Comparison of ENCODE assay signal across 9 cellular contexts in genomic region chr3:149203758-149204157, GRCh38. TPM values are rescaled to one million over a fixed set of nuclear protein-coding genes. Genes with fewer than 3 reads are reported as not detected.
DNase-seq lines count a peak whose midpoint lies in the region; ATAC-seq, FAIRE-seq and TF ChIP-seq lines count a peak whose summit lies in the region.
"Had no signal": no experiment of that assay in that cellular context is flagged by ENCODE, and none has a peak within 500 bp of the region (broad histone marks: within the 10 kb centered on the region; RNA-seq: fewer than 3 reads in every experiment).

No MANE protein-coding gene starts in this region.

- peak; percentile 99 for ATAC-seq in GM18517 (IDR thresholded peaks at IDR 0.05; ENCODE audit: unreplicated experiment)
- peak; percentile 100 for ATAC-seq in GM21529 (IDR thresholded peaks at IDR 0.05; ENCODE audit: unreplicated experiment)
- peak; percentile 99 for ATAC-seq in HG03442 (IDR thresholded peaks at IDR 0.05; ENCODE audit: unreplicated experiment)
- ATAC-seq in GM12878, result peak; percentile 95
- no peak for ATAC-seq in PC-3

- H3K79me2 ChIP-seq in GM12878 (ENCODE audit: control insufficient read depth, insufficient read depth, low read length) (no peaks in the 10 kb centered on the region), PC-3 (ENCODE audit: low read length) (no peaks in the 10 kb centered on the region)

- H3K9ac ChIP-seq in GM12878 (ENCODE audit: control insufficient read depth, insufficient read depth, low read length), result no peak overlapping the region
- H3K9ac ChIP-seq in PC-3 (ENCODE audit: low read length), result no peak overlapping the region

- peak overlapping the region; percentile 49; the same call in 1 of the 2 replicates for H3K4me2 ChIP-seq in GM12878 (ENCODE audit: control insufficient read depth, insufficient read depth)
- no peak overlapping the region for H3K4me2 ChIP-seq in PC-3 (ENCODE audit: low read length)

- no peak overlapping the region for H2AFZ ChIP-seq in GM12878 (ENCODE audit: control insufficient read depth, low read depth, low read length)
- no peak overlapping the region for H2AFZ ChIP-seq in PC-3 (ENCODE audit: low read length)

- intact Hi-C loops in GM12878 (cut with micrococcal nuclease; ENCODE audit: unreplicated experiment) (loop anchor here (1.0 to 10.0 kb wide), 2 partner anchors 28 to 61 kb away; no protein-coding TSS in a partner anchor), PC-3 (cut with micrococcal nuclease) (loop anchor here (2.0 kb wide), 1 partner anchor 17 kb away; the partner anchor contains the start of gene CP), ovary (cut with DNase I) (no loop called here)

- POLR2A ChIA-PET in GM12878 (lab: Charles Lee), result no interaction called here
- POLR2A ChIA-PET in PC-3 (lab: Charles Lee; ENCODE audit: unreplicated experiment), result no interaction called here

- in situ Hi-C loops in GM12878 (cut with MboI), result no loop called here

- DNase-seq in GM12878 (ENCODE audit: low read depth, low spot score) (peak; percentile 50), PC-3 (no peak), ovary (no peak), HUDEP-2 (lab: John Stamatoyannopoulos, UW; ENCODE audit: unreplicated experiment in 76 of 76) (no peak)
- no peak for DNase-seq in stimulated activated CD4-positive, alpha-beta T cell treated with anti-CD3 and anti-CD28 coated beads, Interleukin-12 subunit alpha, Interleukin-12 subunit beta, amount 100 ng/mL, for 4 hours
- DNase-seq: NCI-H2107 had no signal

- H3F3A ChIP-seq in PC-3 (ENCODE audit: low read length, unreplicated experiment), result no peaks in the 10 kb centered on the region

- BruUV-seq in GM12878 (replicated peaks; lab: Mats Ljungman, UMichigan) (no TSS peak), PC-3 (replicated peaks; lab: Mats Ljungman, UMichigan) (no TSS peak)

- no peak overlapping the region for H3K27ac ChIP-seq in GM12878 (ENCODE audit: control insufficient read depth, insufficient read depth)
- H3K27ac ChIP-seq in PC-3 (ENCODE audit: low read length), result no peak overlapping the region
- H3K27ac ChIP-seq in ovary, result no peak overlapping the region

- H3K36me3 ChIP-seq in GM12878 (ENCODE audit: control insufficient read depth in 2 of 2, insufficient read depth in 2 of 2, low read length in 1 of 2) (no peaks in the 10 kb centered on the region), PC-3 (ENCODE audit: low read depth, low read length) (no peaks in the 10 kb centered on the region), ovary (no peaks in the 10 kb centered on the region)

- H3K9me2 ChIP-seq in PC-3 (replicated peaks; ENCODE audit: low read length), result no peaks in the 10 kb centered on the region

- 2% methylated on average over 3 of the region's 3 CpGs for WGBS in GM12878 (ENCODE audit: insufficient coverage, insufficient replicate concordance, low lambda C conversion rate, missing lambda C conversion rate)
- WGBS in ovary, 3 donors, result 80 to 92% (median 87%) methylated on average over 3 of the region's 3 CpGs

- H3K4me3 ChIP-seq in GM12878, result no peak overlapping the region
- no peak overlapping the region for H3K4me3 ChIP-seq in PC-3 (ENCODE audit: low read length)
- H3K4me3 ChIP-seq in ovary, result no peak overlapping the region

- no peaks in the 10 kb centered on the region for H3K9me3 ChIP-seq in GM12878 (replicated peaks; ENCODE audit: control insufficient read depth, insufficient read depth, low read length)
- H3K9me3 ChIP-seq in PC-3 (ENCODE audit: low read length), result no peaks in the 10 kb centered on the region
- no peaks in the 10 kb centered on the region for H3K9me3 ChIP-seq in ovary

- TF ChIP-seq CTCF in GM12878 (IDR thresholded peaks at IDR 0.05 in 2 of 3, conservative IDR thresholded peaks at IDR 0.05 in 1 of 3; ENCODE audit: control insufficient read depth in 2 of 3, extremely low read depth in 1 of 3, insufficient read depth in 1 of 3, low read depth in 3 of 3, low read length in 3 of 3) (no peak), PC-3 (conservative IDR thresholded peaks at IDR 0.05; ENCODE audit: low read depth, low read length) (no peak), ovary (IDR thresholded peaks at IDR 0.05) (no peak)

- no peak for TF ChIP-seq POLR2A in GM12878 (IDR thresholded peaks at IDR 0.05; ENCODE audit: low read depth, low read length)
- no peak for TF ChIP-seq POLR2A in ovary (IDR thresholded peaks at IDR 0.05)

- CTCF ChIA-PET in GM12878 (lab: Yijun Ruan, JAX), result no interaction called here
- CTCF ChIA-PET in PC-3 (lab: Charles Lee), result no interaction called here

- RAD21 ChIA-PET in GM12878 (lab: Charles Lee; ENCODE audit: unreplicated experiment), result no interaction called here

- TF ChIP-seq EP300 in GM12878 (IDR thresholded peaks at IDR 0.05; ENCODE audit: borderline replicate concordance in 1 of 2, control insufficient read depth in 1 of 2, low read depth in 2 of 2, low read length in 2 of 2), result no peak
- TF ChIP-seq EP300 in ovary (IDR thresholded peaks at IDR 0.05), result no peak

- H3K27me3 ChIP-seq in GM12878 (replicated peaks in 1 of 2; ENCODE audit: control insufficient read depth in 2 of 2, insufficient read depth in 2 of 2, low read length in 1 of 2), result no peaks in the 10 kb centered on the region
- H3K27me3 ChIP-seq in PC-3 (ENCODE audit: low read length), result no peaks in the 10 kb centered on the region
- H3K27me3 ChIP-seq in ovary, result no peaks in the 10 kb centered on the region

- H4K20me1 ChIP-seq in GM12878 (ENCODE audit: control insufficient read depth, insufficient read depth), result no peaks in the 10 kb centered on the region
- no peaks in the 10 kb centered on the region for H4K20me1 ChIP-seq in PC-3 (ENCODE audit: low read length)

- FAIRE-seq in GM12878 (lab: Jason Lieb, UNC), result peak; percentile 59

- H3K4me1 ChIP-seq in GM12878 (ENCODE audit: control insufficient read depth, insufficient read depth, low read length), result peaks cover 11% of the 10 kb centered on the region
- peaks cover 4% of the 10 kb centered on the region for H3K4me1 ChIP-seq in PC-3 (ENCODE audit: insufficient read depth, low read length)
- no peaks in the 10 kb centered on the region for H3K4me1 ChIP-seq in ovary (ENCODE audit: insufficient read depth)

- SMC1A ChIA-PET in GM12878 (lab: Charles Lee; ENCODE audit: uncharacterized antibody, unreplicated experiment), result no interaction called here

- TF ChIP-seq RAD21 in GM12878 (IDR thresholded peaks at IDR 0.05; ENCODE audit: insufficient read depth, low read depth, low read length), result 0 out of 2 replicates have a peak, but pooled peaks have one; percentile 18

TF ChIP-seq in GM12878, 131 proteins besides CTCF, POLR2A, EP300 and RAD21 (continues in another document):
- TF ChIP-seq ZZZ3 (IDR thresholded peaks at IDR 0.05; ENCODE audit: control insufficient read depth, insufficient read length, low read depth) (no peak), LARP7 (IDR thresholded peaks at IDR 0.05) (no peak), CREM (IDR thresholded peaks at IDR 0.05; ENCODE audit: low read depth) (peak; percentile 13; the same call in 1 of the 2 replicates), YY1 (IDR thresholded peaks at IDR 0.05; ENCODE audit: low read depth, low read length) (0 out of 2 replicates have a peak, but pooled peaks have one; percentile 36), IRF3 (IDR thresholded peaks at IDR 0.05) (no peak), CBFB (IDR thresholded peaks at IDR 0.05; ENCODE audit: low read depth) (0 out of 2 replicates have a peak, but pooled peaks have one; percentile 28), GABPA (IDR thresholded peaks at IDR 0.05; ENCODE audit: low read depth) (0 out of 2 replicates have a peak, but pooled peaks have one; percentile 30), MYC (IDR thresholded peaks at IDR 0.05; ENCODE audit: insufficient read depth, insufficient read length, insufficient replicate concordance, low read length, severe bottlenecking) (no peak), CHD2 (IDR thresholded peaks at IDR 0.05; ENCODE audit: borderline replicate concordance, low read depth, low read length) (no peak), RUNX3 (IDR thresholded peaks at IDR 0.05; ENCODE audit: low read length) (peak; percentile 87)

RNA-seq across cellular contexts. Expression of gene CP, which starts 17.9 kb away (rescaled TPM):
- not detected in 2 replicates for total RNA-seq in GM12878 (2013; cell fraction: nucleolus; rRNA removed)
- not detected in 2 replicates for total RNA-seq in GM12878 (2014; rRNA removed)
- not detected in 2 replicates for total RNA-seq in GM12878 (2014; rRNA removed; fragmentation: Illumina TruSeq; extraction: Trizol)
- total RNA-seq in GM12878 (2021), result 0.51 and 1.2 TPM in 2 replicates
- polyA plus RNA-seq in GM12878 (2011; ENCODE audit: low read depth), result not detected
- 0.06 TPM in 1 of 2 replicates, not detected in the other for polyA plus RNA-seq in GM12878 (2011; rRNA removed)
- polyA plus RNA-seq in GM12878 (2011; cell fraction: cytosol; rRNA removed), result not detected in 2 replicates
- polyA plus RNA-seq in GM12878 (2011; cell fraction: nucleus; rRNA removed), result 0.16 TPM in 1 of 2 replicates, not detected in the other
- polyA plus RNA-seq in GM12878 (2012), result 0.14 TPM in 1 of 2 replicates, not detected in the other
- polyA plus RNA-seq in GM12878 (2014; fragmentation: Illumina TruSeq; extraction: Trizol), result not detected in 2 replicates
- polyA plus RNA-seq in GM12878 (2014; fragmentation: Nextera tagmentation; extraction: Ambion mirVana), result under 1 TPM in 1 of 2 experiments, not detected in 1; 0.14 TPM
- not detected in 2 replicates for polyA plus RNA-seq in GM12878 (2014; rRNA removed)
- under 1 TPM; 0.21 to 0.39 TPM for polyA plus RNA-seq in GM12878 (2016; fragmentation: Nextera tagmentation; extraction: Ambion mirVana)
- not detected in 2 replicates for polyA minus RNA-seq in GM12878 (2011; rRNA and poly(A)+ RNA removed)
- not detected in 2 replicates for polyA minus RNA-seq in GM12878 (2011; cell fraction: cytosol; rRNA and poly(A)+ RNA removed)
- polyA minus RNA-seq in GM12878 (2011; cell fraction: nucleus; rRNA and poly(A)+ RNA removed), result 0.29 TPM in 1 of 2 replicates, not detected in the other
- total RNA-seq in PC-3 (2014; rRNA removed), result 0.04 TPM in 1 of 2 replicates, not detected in the other
- total RNA-seq in ovary, result 10 to 100 TPM in 2 of 7 donors, 1 to 10 TPM in 4, under 1 TPM in 1; 0.63 to 90.3 (median 5.7) TPM
- polyA plus RNA-seq in ovary, result 1 to 10 TPM in 1 of 2 donors, under 1 TPM in 1; 0.40 to 2.1 TPM

Comparison
In these comparisons a context has a peak if more than half of its experiments do, and no peak if none do; other contexts are left out.
1. intact Hi-C loops: an anchor here in GM12878 (1.0 to 10.0 kb wide) and PC-3 (2.0 kb wide); none called in ovary.